Comparison of ENCODE assay signal across 1 cellular context in the genomic region with DNA sequence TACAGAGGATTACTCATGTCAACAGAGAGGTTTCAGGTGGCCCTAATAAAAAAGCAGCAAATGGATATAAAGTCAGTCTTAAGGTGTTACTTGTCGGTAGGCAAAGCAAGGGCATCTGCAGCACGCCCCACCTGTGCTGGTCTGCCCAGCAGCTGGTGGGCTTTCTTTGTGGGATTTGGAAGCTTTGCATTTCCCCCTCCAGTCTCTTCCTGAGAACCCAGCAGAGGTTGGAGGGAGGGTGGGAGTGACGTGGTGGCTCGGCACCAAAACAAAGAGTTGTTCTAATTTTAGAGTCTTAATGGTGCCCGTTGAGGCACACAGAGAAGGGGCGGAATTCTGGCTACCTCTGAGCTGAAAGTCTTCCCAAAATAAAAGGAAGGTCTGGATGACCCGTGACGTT.
TF ChIP-seq lines count a peak whose summit lies in the region.

No MANE protein-coding gene starts in this region.

TF ChIP-seq in HepG2, 621 proteins besides CTCF, POLR2A, EP300 and RAD21:
- TF ChIP-seq MBD4 (IDR thresholded peaks at IDR 0.05; ENCODE audit: borderline replicate concordance, low read length) (no peak), ZNF205 (CRISPR knock-in tag; IDR thresholded peaks at IDR 0.05) (no peak), ZNF563 (CRISPR knock-in tag; IDR thresholded peaks at IDR 0.05) (no peak), CREB1 (IDR thresholded peaks at IDR 0.05) (0 out of 2 replicates have a peak, but pooled peaks have one; percentile 11), CREB1 (CRISPR knock-in tag; IDR thresholded peaks at IDR 0.05) (no peak)
- TF ChIP-seq, protein P1, sequence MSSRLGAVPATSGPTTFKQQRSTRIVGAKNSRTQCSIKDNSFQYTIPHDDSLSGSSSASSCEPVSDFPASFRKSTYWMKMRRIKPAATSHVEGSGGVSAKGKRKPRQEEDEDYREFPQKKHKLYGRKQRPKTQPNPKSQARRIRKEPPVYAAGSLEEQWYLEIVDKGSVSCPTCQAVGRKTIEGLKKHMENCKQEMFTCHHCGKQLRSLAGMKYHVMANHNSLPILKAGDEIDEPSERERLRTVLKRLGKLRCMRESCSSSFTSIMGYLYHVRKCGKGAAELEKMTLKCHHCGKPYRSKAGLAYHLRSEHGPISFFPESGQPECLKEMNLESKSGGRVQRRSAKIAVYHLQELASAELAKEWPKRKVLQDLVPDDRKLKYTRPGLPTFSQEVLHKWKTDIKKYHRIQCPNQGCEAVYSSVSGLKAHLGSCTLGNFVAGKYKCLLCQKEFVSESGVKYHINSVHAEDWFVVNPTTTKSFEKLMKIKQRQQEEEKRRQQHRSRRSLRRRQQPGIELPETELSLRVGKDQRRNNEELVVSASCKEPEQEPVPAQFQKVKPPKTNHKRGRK (CRISPR knock-in tag; IDR thresholded peaks at IDR 0.05) = no peak
